26 cellular contexts compared by ENCODE assay signal in the genomic region with DNA sequence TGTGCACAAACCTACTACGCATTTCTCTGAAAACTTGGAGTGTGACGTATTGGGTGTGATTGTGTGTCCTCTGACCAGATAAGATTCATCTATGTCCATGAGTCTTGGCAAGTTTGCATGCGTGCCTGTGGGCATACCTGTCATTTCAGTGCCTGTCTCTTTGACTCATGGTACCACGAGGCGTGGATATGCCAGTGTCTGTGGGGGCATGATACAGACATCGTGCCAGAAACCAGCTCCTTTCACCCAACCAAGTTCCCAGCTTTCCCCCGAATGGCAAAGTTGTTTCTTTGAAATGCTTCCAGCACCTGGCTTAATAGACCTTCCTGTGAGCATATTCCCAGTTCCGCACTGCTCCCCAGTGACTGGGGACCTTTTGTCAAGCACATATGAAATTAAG.
"Had no signal": no experiment of that assay in that cellular context is flagged by ENCODE, and none has a peak within 500 bp of the region (broad histone marks: within the 10 kb centered on the region; RNA-seq: fewer than 3 reads in every experiment).

No MANE protein-coding gene starts in this region.

- H3K27me3 ChIP-seq: brain microvascular endothelial cell, SJCRH30 had no signal

- H3K27ac ChIP-seq: brain microvascular endothelial cell, KMS-11, SJCRH30, SK-N-MC, WERI-Rb-1 had no signal

- H3K36me3 Mint-ChIP-seq: activated naive CD4-positive, alpha-beta T cell treated with anti-CD3 and anti-CD28 coated beads, Interleukin-2, amount 50 U/mL, for 72 hours had no signal

- H3K4me1 ChIP-seq: SJCRH30 had no signal

- H3K4me2 ChIP-seq: KMS-11 had no signal

- DNase-seq: activated CD4-positive, alpha-beta T cell treated with anti-CD3 and anti-CD28 coated beads, Interleukin-2, amount 10 ng/mL, durations not matched to agents 7 days and 5 days; activated CD4-positive, alpha-beta T cell treated with anti-CD3 and anti-CD28 coated beads, Interleukin-2, amount 50 U/mL, for 48 hours; activated CD4-positive, CD25-positive, alpha-beta regulatory T cell; activated CD8-positive, alpha-beta T cell treated with anti-CD3 and anti-CD28 coated beads, Interleukin-2, amount 10 ng/mL, durations not matched to agents 7 days and 5 days; activated gamma-delta T cell treated with Interleukin-2 at 50 U/mL for 16 hours; activated naive CD4-positive, alpha-beta T cell treated with anti-CD3 and anti-CD28 coated beads for 36 hours; activated T-cell treated with anti-CD3 and anti-CD28 coated beads, Interleukin-2, amount 50 U/mL, for 24 hours; amniotic stem cell; aorta; brain microvascular endothelial cell; MM.1S; MV-4-11; NCI-H1092; NCI-H1436 treated with DMSO at 0.1 percent for 48 hours; NCI-H1694 treated with DMSO at 0.1 percent for 48 hours; NCI-H345; NCI-H524 treated with DMSO at 0.1 percent for 48 hours; SHP77; SJCRH30; T1000; WERI-Rb-1 had no signal

- H3K9me3 ChIP-seq: SJCRH30 had no signal

- H3K4me3 Mint-ChIP-seq: activated CD4-positive, alpha-beta T cell treated with anti-CD3 and anti-CD28 coated beads, Interleukin-2, amount 10 ng/mL, durations not matched to agents 7 days and 5 days; activated CD8-positive, alpha-beta T cell treated with anti-CD3 and anti-CD28 coated beads, Interleukin-2, amount 10 ng/mL, durations not matched to agents 7 days and 5 days; activated naive CD4-positive, alpha-beta T cell treated with anti-CD3 and anti-CD28 coated beads for 36 hours; activated T-cell treated with anti-CD3 and anti-CD28 coated beads, Interleukin-2, amount 50 U/mL, for 24 hours; central memory CD8-positive, alpha-beta T cell had no signal

- H3K9me3 Mint-ChIP-seq: activated naive CD4-positive, alpha-beta T cell treated with anti-CD3 and anti-CD28 coated beads for 36 hours; activated T-cell treated with anti-CD3 and anti-CD28 coated beads, Interleukin-2, amount 50 U/mL, for 24 hours had no signal

- ATAC-seq: activated CD8-positive, alpha-beta T cell treated with anti-CD3 and anti-CD28 coated beads, Interleukin-2, amount 10 ng/mL, durations not matched to agents 7 days and 5 days; activated naive CD4-positive, alpha-beta T cell treated with anti-CD3 and anti-CD28 coated beads, Interleukin-2, amount 50 U/mL, for 72 hours; Panc1 had no signal

- H3K27ac Mint-ChIP-seq: activated CD4-positive, alpha-beta T cell treated with anti-CD3 and anti-CD28 coated beads, Interleukin-2, amount 10 ng/mL, durations not matched to agents 7 days and 5 days; activated CD8-positive, alpha-beta T cell treated with anti-CD3 and anti-CD28 coated beads, Interleukin-2, amount 10 ng/mL, durations not matched to agents 7 days and 5 days; activated naive CD4-positive, alpha-beta T cell treated with anti-CD3 and anti-CD28 coated beads for 36 hours; activated naive CD4-positive, alpha-beta T cell treated with anti-CD3 and anti-CD28 coated beads, Interleukin-2, amount 50 U/mL, for 72 hours; activated T-cell treated with anti-CD3 and anti-CD28 coated beads, Interleukin-2, amount 50 U/mL, for 24 hours had no signal

- H3K9ac ChIP-seq: KMS-11 had no signal
